Comparison of ENCODE assay signal across 15 cellular contexts in the genomic region with DNA sequence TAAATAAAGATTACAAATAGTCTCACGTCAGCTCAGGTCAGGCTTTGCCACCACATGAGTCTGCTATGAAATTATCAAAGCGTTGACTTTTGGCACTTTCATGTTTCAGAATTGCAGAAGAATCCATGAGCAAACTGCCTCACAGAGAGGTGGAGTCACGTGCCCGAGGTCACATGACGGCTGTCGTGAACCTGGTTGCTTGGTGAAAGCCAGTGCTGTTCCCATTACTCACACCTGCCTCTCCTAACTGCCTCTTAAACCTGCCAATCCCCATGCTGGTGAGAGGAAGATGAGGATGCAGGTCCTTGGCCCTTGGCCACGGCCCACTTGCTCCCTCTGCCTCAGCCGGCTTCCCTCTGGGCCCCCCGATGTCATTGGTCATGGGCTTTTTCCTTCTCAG.
DNase-seq lines count a peak whose midpoint lies in the region; ATAC-seq and TF ChIP-seq lines count a peak whose summit lies in the region.
"Had no signal": no experiment of that assay in that cellular context is flagged by ENCODE, and none has a peak within 500 bp of the region (broad histone marks: within the 10 kb centered on the region; RNA-seq: fewer than 3 reads in every experiment).

No MANE protein-coding gene starts in this region.

- WGBS in endodermal cell (ENCODE audit: insufficient coverage in 1 of 2, insufficient read length in 1 of 2), 2 experiments = 92 to 97% methylated on average over 9 of the region's 9 CpGs
- WGBS in prostate gland = 79% methylated on average over 9 of the region's 9 CpGs

- H3K27me3 ChIP-seq in endodermal cell (ENCODE audit: control insufficient read depth, insufficient read depth, low read length, poor library complexity, severe bottlenecking) = no peaks in the 10 kb centered on the region
- no peaks in the 10 kb centered on the region for H3K27me3 ChIP-seq in tibial artery
- no peaks in the 10 kb centered on the region for H3K27me3 ChIP-seq in prostate gland (replicated peaks; ENCODE audit: insufficient read depth)

- intact Hi-C loops in tibial artery (cut with DNase I; ENCODE audit: low total_unique reads) (no loop called here), prostate gland (cut with DNase I) (no loop called here)

- H3K27ac ChIP-seq in endodermal cell (ENCODE audit: low read depth, low read length) (no peak overlapping the region), tibial artery (no peak overlapping the region), prostate gland (no peak overlapping the region)

- no peak overlapping the region for H3K9ac ChIP-seq in endodermal cell (ENCODE audit: extremely low read depth, low read length, poor library complexity, severe bottlenecking)

- H3K9me3 ChIP-seq in endodermal cell (ENCODE audit: control insufficient read depth, low read length) (no peaks in the 10 kb centered on the region), tibial artery (no peaks in the 10 kb centered on the region), prostate gland (no peaks in the 10 kb centered on the region)
- H3K9me3 ChIP-seq: Caco-2 had no signal

- POLR2A ChIA-PET in WTC11 (lab: Charles Lee) = no interaction called here

- no peaks in the 10 kb centered on the region for H3K4me1 ChIP-seq in endodermal cell (ENCODE audit: control insufficient read depth, insufficient read depth, low read length)
- H3K4me1 ChIP-seq in tibial artery = no peaks in the 10 kb centered on the region
- no peaks in the 10 kb centered on the region for H3K4me1 ChIP-seq in prostate gland (replicated peaks)
- H3K4me1 ChIP-seq: Caco-2 had no signal

- CTCF ChIA-PET in activated CD8-positive, alpha-beta memory T cell treated with anti-CD3 and anti-CD28 coated beads, Interleukin-2, amount 10 ng/mL, durations not matched to agents 7 days and 5 days (lab: Charles Lee) = interaction anchor here (0.9 kb wide), 1 partner anchor 11 kb away, joined by 3 read pairs; no protein-coding TSS in a partner anchor
- CTCF ChIA-PET in WTC11 (lab: Charles Lee) = no interaction called here

- H3K27ac Mint-ChIP-seq in activated CD8-positive, alpha-beta memory T cell treated with anti-CD3 and anti-CD28 coated beads, Interleukin-2, amount 10 ng/mL, durations not matched to agents 7 days and 5 days = no peak overlapping the region
- H3K27ac Mint-ChIP-seq in WTC11 = no peak overlapping the region
- no peak overlapping the region for H3K27ac Mint-ChIP-seq in endodermal cell
- H3K27ac Mint-ChIP-seq: CD14-positive monocyte; CD8-positive, alpha-beta T cell; GM23338; H9 had no signal

- no peaks in the 10 kb centered on the region for H3K27me3 Mint-ChIP-seq in activated CD8-positive, alpha-beta memory T cell treated with anti-CD3 and anti-CD28 coated beads, Interleukin-2, amount 10 ng/mL, durations not matched to agents 7 days and 5 days
- H3K27me3 Mint-ChIP-seq in WTC11 (ENCODE audit: low read depth) (peaks cover 30% of the 10 kb centered on the region), endodermal cell (ENCODE audit: insufficient read depth) (peaks cover 16% of the 10 kb centered on the region)

- DNase-seq in activated CD8-positive, alpha-beta memory T cell treated with anti-CD3 and anti-CD28 coated beads, Interleukin-2, amount 10 ng/mL, durations not matched to agents 7 days and 5 days = peak; percentile 34
- DNase-seq in activated CD8-positive, alpha-beta memory T cell treated with anti-CD3 and anti-CD28 coated beads, Interleukin-2, amount 50 U/mL, for 48 hours = no peak
- DNase-seq in WTC11 (ENCODE audit: low spot score) (no peak), endodermal cell (peak; percentile 36), tibial artery (no peak), prostate gland (ENCODE audit: low spot score) (no peak)
- DNase-seq: Caco-2; CD8-positive, alpha-beta T cell; DND-41; GDM1; H9; KG1 had no signal

- TF ChIP-seq POLR2A in prostate gland (IDR thresholded peaks at IDR 0.05) = no peak

- peaks cover 8% of the 10 kb centered on the region for H3K36me3 Mint-ChIP-seq in activated CD8-positive, alpha-beta memory T cell treated with anti-CD3 and anti-CD28 coated beads, Interleukin-2, amount 10 ng/mL, durations not matched to agents 7 days and 5 days
- H3K36me3 Mint-ChIP-seq in WTC11 = no peaks in the 10 kb centered on the region
- no peaks in the 10 kb centered on the region for H3K36me3 Mint-ChIP-seq in endodermal cell (ENCODE audit: low read depth)
- H3K36me3 Mint-ChIP-seq: CD8-positive, alpha-beta T cell had no signal

- H3K9me3 Mint-ChIP-seq in activated CD8-positive, alpha-beta memory T cell treated with anti-CD3 and anti-CD28 coated beads, Interleukin-2, amount 10 ng/mL, durations not matched to agents 7 days and 5 days (ENCODE audit: low read depth) = peaks cover 3% of the 10 kb centered on the region
- H3K9me3 Mint-ChIP-seq in WTC11 = peaks cover under 1% of the 10 kb centered on the region; the same call in 1 of the 2 replicates
- H3K9me3 Mint-ChIP-seq in endodermal cell = no peaks in the 10 kb centered on the region
- H3K9me3 Mint-ChIP-seq: CD8-positive, alpha-beta T cell; GM23338; H9 had no signal

- TF ChIP-seq CTCF in WTC11 (IDR thresholded peaks at IDR 0.05) (no peak), endodermal cell (conservative IDR thresholded peaks at IDR 0.05) (no peak), tibial artery (IDR thresholded peaks at IDR 0.05) (no peak), prostate gland (IDR thresholded peaks at IDR 0.05) (no peak)

- ATAC-seq in activated CD8-positive, alpha-beta memory T cell treated with anti-CD3 and anti-CD28 coated beads, Interleukin-2, amount 10 ng/mL, durations not matched to agents 7 days and 5 days = no peak
- ATAC-seq in WTC11 = no peak
- no peak for ATAC-seq in GM19455 (IDR thresholded peaks at IDR 0.05; ENCODE audit: unreplicated experiment)
- ATAC-seq: CD8-positive, alpha-beta T cell; GM23338 had no signal

- H3K4me3 ChIP-seq in endodermal cell (ENCODE audit: low read length) (no peak overlapping the region), tibial artery (no peak overlapping the region), prostate gland (no peak overlapping the region)
- H3K4me3 ChIP-seq: GM23338 had no signal

- H3K4me3 Mint-ChIP-seq in activated CD8-positive, alpha-beta memory T cell treated with anti-CD3 and anti-CD28 coated beads, Interleukin-2, amount 10 ng/mL, durations not matched to agents 7 days and 5 days = no peak overlapping the region
- no peak overlapping the region for H3K4me3 Mint-ChIP-seq in WTC11
- no peak overlapping the region for H3K4me3 Mint-ChIP-seq in endodermal cell
- H3K4me3 Mint-ChIP-seq: CD14-positive monocyte; CD8-positive, alpha-beta T cell; GM23338; H9 had no signal

- no peaks in the 10 kb centered on the region for H3K36me3 ChIP-seq in endodermal cell (ENCODE audit: control insufficient read depth, insufficient read depth, low read length)
- H3K36me3 ChIP-seq in tibial artery = no peaks in the 10 kb centered on the region
- no peaks in the 10 kb centered on the region for H3K36me3 ChIP-seq in prostate gland

- peaks cover 13% of the 10 kb centered on the region for H3K4me1 Mint-ChIP-seq in activated CD8-positive, alpha-beta memory T cell treated with anti-CD3 and anti-CD28 coated beads, Interleukin-2, amount 10 ng/mL, durations not matched to agents 7 days and 5 days
- peaks cover 24% of the 10 kb centered on the region for H3K4me1 Mint-ChIP-seq in WTC11
- H3K4me1 Mint-ChIP-seq in endodermal cell = peaks cover 11% of the 10 kb centered on the region

TF ChIP-seq in WTC11, 78 proteins besides CTCF, POLR2A, EP300 and RAD21:
- TF ChIP-seq FOXP4 (CRISPR knock-in tag; IDR thresholded peaks at IDR 0.05) = no peak
- TF ChIP-seq, protein P1, sequence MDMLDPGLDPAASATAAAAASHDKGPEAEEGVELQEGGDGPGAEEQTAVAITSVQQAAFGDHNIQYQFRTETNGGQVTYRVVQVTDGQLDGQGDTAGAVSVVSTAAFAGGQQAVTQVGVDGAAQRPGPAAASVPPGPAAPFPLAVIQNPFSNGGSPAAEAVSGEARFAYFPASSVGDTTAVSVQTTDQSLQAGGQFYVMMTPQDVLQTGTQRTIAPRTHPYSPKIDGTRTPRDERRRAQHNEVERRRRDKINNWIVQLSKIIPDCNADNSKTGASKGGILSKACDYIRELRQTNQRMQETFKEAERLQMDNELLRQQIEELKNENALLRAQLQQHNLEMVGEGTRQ (CRISPR knock-in tag; IDR thresholded peaks at IDR 0.05) = peak; percentile 87
- peak; percentile 79 for TF ChIP-seq USF1 (CRISPR knock-in tag; IDR thresholded peaks at IDR 0.05)
TF ChIP-seq in WTC11: peak in this region for 2.

Comparison
In these comparisons a context has a peak if more than half of its experiments do, and no peak if none do; other contexts are left out.
1. DNase-seq: peak in activated CD8-positive, alpha-beta memory T cell treated with anti-CD3 and anti-CD28 coated beads, Interleukin-2, amount 10 ng/mL, durations not matched to agents 7 days and 5 days (single experiment) and endodermal cell (single experiment); none in activated CD8-positive, alpha-beta memory T cell treated with anti-CD3 and anti-CD28 coated beads, Interleukin-2, amount 50 U/mL, for 48 hours (single experiment), WTC11 (single experiment), tibial artery (0 of 2) and prostate gland (single experiment).